11 cellular contexts compared by ENCODE assay signal in genomic region chr12:66503746-66504145, GRCh38.
DNase-seq lines count a peak whose midpoint lies in the region; ATAC-seq and TF ChIP-seq lines count a peak whose summit lies in the region.
"Had no signal": no experiment of that assay in that cellular context is flagged by ENCODE, and none has a peak within 500 bp of the region (broad histone marks: within the 10 kb centered on the region; RNA-seq: fewer than 3 reads in every experiment).

No MANE protein-coding gene starts in this region.

- no peaks in the 10 kb centered on the region for H3K27me3 Mint-ChIP-seq in GM23338 (ENCODE audit: insufficient read depth, low read depth, poor library complexity)
- no peaks in the 10 kb centered on the region; the same call in 1 of the 2 replicates for H3K27me3 Mint-ChIP-seq in HFFc6 (ENCODE audit: insufficient read depth)
- H3K27me3 Mint-ChIP-seq: CD4-positive, CD25-positive, alpha-beta regulatory T cell had no signal

- DNase-seq in GM23338 (ENCODE audit: low spot score): no peak
- peak; percentile 93 for DNase-seq in foreskin melanocyte
- DNase-seq in midbrain (lab: John Stamatoyannopoulos, UW): peak; percentile 39
- DNase-seq in HFFc6: no peak
- no peak for DNase-seq in hepatic stellate cell (ENCODE audit: low spot score)
- DNase-seq: BE2C; Caco-2; CD4-positive, CD25-positive, alpha-beta regulatory T cell; CD8-positive, alpha-beta memory T cell; H9 had no signal

- H3K27ac ChIP-seq in GM23338 (ENCODE audit: low read depth): no peak overlapping the region

- no peak for TF ChIP-seq CTCF in GM23338 (conservative IDR thresholded peaks at IDR 0.05; ENCODE audit: low read depth in 2 of 2)
- no peak for TF ChIP-seq CTCF in HFFc6 (IDR thresholded peaks at IDR 0.05)

- H3K36me3 Mint-ChIP-seq in GM23338 (ENCODE audit: low read depth): no peaks in the 10 kb centered on the region; the same call in 2 of the 3 replicates
- H3K36me3 Mint-ChIP-seq in HFFc6 (ENCODE audit: low read depth): no peaks in the 10 kb centered on the region
- H3K36me3 Mint-ChIP-seq: CD4-positive, CD25-positive, alpha-beta regulatory T cell; CD8-positive, alpha-beta memory T cell had no signal

- H3K4me1 Mint-ChIP-seq in GM23338 (peaks cover 23% of the 10 kb centered on the region), HFFc6 (ENCODE audit: low read depth) (no peaks in the 10 kb centered on the region)
- H3K4me1 Mint-ChIP-seq: CD4-positive, CD25-positive, alpha-beta regulatory T cell; CD8-positive, alpha-beta memory T cell had no signal

- H3K4me1 ChIP-seq in GM23338 (ENCODE audit: insufficient read depth): peaks cover 24% of the 10 kb centered on the region
- H3K4me1 ChIP-seq: BE2C, Caco-2 had no signal

- no peaks in the 10 kb centered on the region; the same call in 1 of the 2 replicates for H3K9me2 ChIP-seq in GM23338 (ENCODE audit: insufficient read depth)

- H4K20me1 ChIP-seq in GM23338 (replicated peaks; ENCODE audit: insufficient read depth): no peaks in the 10 kb centered on the region

- no peaks in the 10 kb centered on the region for H3K9me3 Mint-ChIP-seq in GM23338
- no peaks in the 10 kb centered on the region for H3K9me3 Mint-ChIP-seq in HFFc6
- H3K9me3 Mint-ChIP-seq: H9 had no signal

- H3F3A ChIP-seq in GM23338 (replicated peaks; ENCODE audit: low read depth): no peaks in the 10 kb centered on the region

- H3K4me3 ChIP-seq in GM23338: no peak overlapping the region

- peak overlapping the region; percentile 68; the same call in 1 of the 2 replicates for H3K27ac Mint-ChIP-seq in GM23338
- H3K27ac Mint-ChIP-seq in HFFc6: no peak overlapping the region
- H3K27ac Mint-ChIP-seq: CD4-positive, CD25-positive, alpha-beta regulatory T cell; CD8-positive, alpha-beta memory T cell had no signal

- no peak overlapping the region for H3K4me3 Mint-ChIP-seq in GM23338
- no peak overlapping the region for H3K4me3 Mint-ChIP-seq in HFFc6
- H3K4me3 Mint-ChIP-seq: CD4-positive, CD25-positive, alpha-beta regulatory T cell; CD8-positive, alpha-beta memory T cell; H9 had no signal

- no peaks in the 10 kb centered on the region for H3K79me2 ChIP-seq in GM23338 (replicated peaks; ENCODE audit: insufficient read depth)

- H3K36me3 ChIP-seq in GM23338 (ENCODE audit: insufficient read depth): no peaks in the 10 kb centered on the region
- H3K36me3 ChIP-seq: BE2C had no signal

- no peaks in the 10 kb centered on the region for H3K27me3 ChIP-seq in GM23338 (ENCODE audit: insufficient read depth)
- H3K27me3 ChIP-seq: BE2C had no signal

- ATAC-seq in GM23338 (no peak), GM19397 (IDR thresholded peaks at IDR 0.05; ENCODE audit: unreplicated experiment) (no peak)

- no peak overlapping the region for H2AFZ ChIP-seq in GM23338

- no peak overlapping the region for H3K4me2 ChIP-seq in GM23338

TF ChIP-seq in GM23338, 12 proteins besides CTCF, POLR2A, EP300 and RAD21 (continues in another document):
- TF ChIP-seq REST (IDR thresholded peaks at IDR 0.05; ENCODE audit: unreplicated experiment) (no peak), POLR2AphosphoS5 (IDR thresholded peaks at IDR 0.05; ENCODE audit: low read depth) (no peak), CREB1 (CRISPR knock-in tag; IDR thresholded peaks at IDR 0.05; ENCODE audit: low read depth) (no peak), ZNF462 (CRISPR knock-in tag; IDR thresholded peaks at IDR 0.05) (no peak), ZNF114 (CRISPR knock-in tag; IDR thresholded peaks at IDR 0.05) (no peak), JUNB (IDR thresholded peaks at IDR 0.05; ENCODE audit: unreplicated experiment) (no peak), EZH2 (IDR thresholded peaks at IDR 0.05; ENCODE audit: low read depth, unreplicated experiment) (no peak), ETS1 (IDR thresholded peaks at IDR 0.05) (no peak)

Comparison
In these comparisons a context has a peak if more than half of its experiments do, and no peak if none do; other contexts are left out.
1. DNase-seq: peak in foreskin melanocyte (single experiment) and midbrain (single experiment); none in GM23338 (single experiment), HFFc6 (single experiment) and hepatic stellate cell (single experiment).